8 cellular contexts compared by ENCODE assay signal in the genomic region with DNA sequence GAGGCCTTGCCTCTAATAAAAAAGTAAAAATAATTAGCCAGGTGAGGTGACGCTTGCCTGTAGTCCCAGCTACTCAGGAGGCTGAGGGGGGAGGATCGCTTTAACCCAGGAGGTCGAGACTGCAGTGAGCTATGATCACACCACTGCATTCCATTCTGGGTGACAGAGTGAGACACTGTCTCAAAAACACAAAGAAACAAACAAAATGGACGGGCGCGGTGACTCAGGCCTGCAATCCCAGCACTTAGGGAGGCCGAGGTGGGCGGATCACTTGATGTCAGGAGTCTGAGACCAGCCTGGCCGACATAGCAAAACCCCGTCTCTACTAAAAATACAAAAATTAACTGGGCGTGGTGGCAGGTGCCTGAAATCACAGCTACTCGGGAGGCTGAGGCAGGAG.
DNase-seq lines count a peak whose midpoint lies in the region; ATAC-seq and TF ChIP-seq lines count a peak whose summit lies in the region.
"Not testable (repeated sequence)": the region's sequence is repeated elsewhere in the genome, so short reads cannot be mapped to it uniquely, and the experiment has no call there.

No MANE protein-coding gene starts in this region.

- H3K18ac ChIP-seq in mesenchymal stem cell (ENCODE audit: low read depth in 1 of 2, low read length in 2 of 2) = not testable (repeated sequence)

- peaks cover 22% of the 10 kb centered on the region for H3K79me1 ChIP-seq in mesenchymal stem cell (replicated peaks; ENCODE audit: low read length, poor library complexity, severe bottlenecking)

- TF ChIP-seq CTCF in choroid plexus epithelial cell (conservative IDR thresholded peaks at IDR 0.05; ENCODE audit: low read depth, low read length); progenitor cell of endocrine pancreas (IDR thresholded peaks at IDR 0.05; ENCODE audit: unreplicated experiment): not testable (repeated sequence)

- not testable (repeated sequence) for H3K14ac ChIP-seq in mesenchymal stem cell (ENCODE audit: low read length in 2 of 2)

- not testable (repeated sequence) for H3K4me1 Mint-ChIP-seq in activated T-cell treated with anti-CD3 and anti-CD28 coated beads, Interleukin-2, amount 50 U/mL, for 72 hours (ENCODE audit: low read depth); progenitor cell of endocrine pancreas (ENCODE audit: low read depth)

- not testable (repeated sequence) for H3K4me2 ChIP-seq in mesenchymal stem cell (ENCODE audit: low read length, poor library complexity, severe bottlenecking)

- H3K27ac Mint-ChIP-seq in activated T-cell treated with anti-CD3 and anti-CD28 coated beads, Interleukin-2, amount 50 U/mL, for 72 hours = peak overlapping the region; percentile 58
- H3K27ac Mint-ChIP-seq in progenitor cell of endocrine pancreas = peak overlapping the region; percentile 41

- H2BK12ac ChIP-seq in mesenchymal stem cell (ENCODE audit: low read length in 2 of 2) = not testable (repeated sequence)

- not testable (repeated sequence) for H3K9me3 Mint-ChIP-seq in activated T-cell treated with anti-CD3 and anti-CD28 coated beads, Interleukin-2, amount 50 U/mL, for 72 hours; progenitor cell of endocrine pancreas (ENCODE audit: low read depth)

- H4K91ac ChIP-seq in mesenchymal stem cell (ENCODE audit: low read length) = peak overlapping the region; percentile 7

- not testable (repeated sequence) for H2AFZ ChIP-seq in mesenchymal stem cell (ENCODE audit: low read depth, low read length)

- not testable (repeated sequence) for H3K27me3 Mint-ChIP-seq in activated T-cell treated with anti-CD3 and anti-CD28 coated beads, Interleukin-2, amount 50 U/mL, for 72 hours (ENCODE audit: low read depth); progenitor cell of endocrine pancreas

- H2AK5ac ChIP-seq in mesenchymal stem cell (ENCODE audit: low read length, severe bottlenecking) = not testable (repeated sequence)

- not testable (repeated sequence) for H3K4me3 Mint-ChIP-seq in activated T-cell treated with anti-CD3 and anti-CD28 coated beads, Interleukin-2, amount 50 U/mL, for 72 hours; progenitor cell of endocrine pancreas (ENCODE audit: low read depth)

- H3K27me3 ChIP-seq in SJSA1 (replicated peaks); mesenchymal stem cell (ENCODE audit: control insufficient read depth in 1 of 2, insufficient read depth in 1 of 2, low read length in 2 of 2): not testable (repeated sequence)

- H3K27ac ChIP-seq in SJSA1 = peak overlapping the region; percentile 64
- H3K27ac ChIP-seq in mesenchymal stem cell (ENCODE audit: low read length, poor library complexity, severe bottlenecking) = not testable (repeated sequence)

- not testable (repeated sequence) for H3K9ac ChIP-seq in mesenchymal stem cell (ENCODE audit: low read length)

- not testable (repeated sequence) for H2BK120ac ChIP-seq in mesenchymal stem cell (ENCODE audit: low read depth, low read length)

- H2BK5ac ChIP-seq in mesenchymal stem cell (ENCODE audit: low read depth, low read length, poor library complexity, severe bottlenecking) = not testable (repeated sequence)

- ATAC-seq in activated T-cell treated with anti-CD3 and anti-CD28 coated beads, Interleukin-2, amount 50 U/mL, for 72 hours (replicated peaks in 1 of 2) = not testable (repeated sequence)

- peaks cover 22% of the 10 kb centered on the region for H3K4me1 ChIP-seq in SJSA1 (replicated peaks)
- H3K4me1 ChIP-seq in mesenchymal stem cell (ENCODE audit: control insufficient read depth, insufficient read depth, low read depth, low read length) = not testable (repeated sequence)

- 52% methylated on average over 8 of the region's 12 CpGs for WGBS in mesenchymal stem cell

- DNase-seq in A172 (ENCODE audit: low spot score) = peak; percentile 47
- peak; percentile 30 for DNase-seq in ELR (ENCODE audit: low read depth)
- DNase-seq in SJSA1 (ENCODE audit: low read depth in 1 of 2, low spot score in 2 of 2) = peak; percentile 84 to 92
- not testable (repeated sequence) for DNase-seq in activated T-cell treated with anti-CD3 and anti-CD28 coated beads, Interleukin-2, amount 50 U/mL, for 72 hours; progenitor cell of endocrine pancreas (ENCODE audit: low spot score, unreplicated experiment)
- peak; percentile 67 for DNase-seq in astrocyte of the hippocampus (ENCODE audit: low read depth, low spot score)
- DNase-seq in choroid plexus epithelial cell (ENCODE audit: low read depth) = peak; percentile 56
- DNase-seq in mesenchymal stem cell = peak; percentile 68

- H3K9me3 ChIP-seq in SJSA1 (replicated peaks); mesenchymal stem cell (ENCODE audit: control insufficient read depth, low read length): not testable (repeated sequence)

- H3K36me3 ChIP-seq in SJSA1 = peaks cover 18% of the 10 kb centered on the region
- peaks cover 28 to 82% of the 10 kb centered on the region in 2 experiments for H3K36me3 ChIP-seq in mesenchymal stem cell (ENCODE audit: control insufficient read depth in 1 of 2, insufficient read depth in 2 of 2, low read depth in 1 of 2, low read length in 2 of 2)

- H3K4me3 ChIP-seq in SJSA1; choroid plexus epithelial cell (ENCODE audit: low read depth, low read length); mesenchymal stem cell (ENCODE audit: insufficient read depth in 1 of 2, low read depth in 1 of 2, low read length in 2 of 2): not testable (repeated sequence)

- H2BK15ac ChIP-seq in mesenchymal stem cell (ENCODE audit: low read depth, poor library complexity, severe bottlenecking) = not testable (repeated sequence)

- not testable (repeated sequence) for H3K36me3 Mint-ChIP-seq in activated T-cell treated with anti-CD3 and anti-CD28 coated beads, Interleukin-2, amount 50 U/mL, for 72 hours (ENCODE audit: insufficient read depth in 2 of 2)
- H3K36me3 Mint-ChIP-seq in progenitor cell of endocrine pancreas (ENCODE audit: insufficient read depth) = peaks cover 16% of the 10 kb centered on the region

- not testable (repeated sequence) for H3K4ac ChIP-seq in mesenchymal stem cell (ENCODE audit: low read depth in 1 of 2, low read length in 2 of 2)

- H3K23ac ChIP-seq in mesenchymal stem cell (ENCODE audit: low read length in 2 of 2) = not testable (repeated sequence)

- not testable (repeated sequence) for H4K8ac ChIP-seq in mesenchymal stem cell (ENCODE audit: low read length)
